In genomic region chr6:3260296-3260695, GRCh38 we compare ENCODE assay signal across 1 cellular context.
TF ChIP-seq lines count a peak whose summit lies in the region.

No MANE protein-coding gene starts in this region.

TF ChIP-seq in WTC11, 78 proteins besides CTCF, POLR2A, EP300 and RAD21 (continued from another document):
- no peak for TF ChIP-seq ARID4B (CRISPR knock-in tag; IDR thresholded peaks at IDR 0.05; ENCODE audit: borderline replicate concordance)
